11 cellular contexts compared by ENCODE assay signal in the genomic region with DNA sequence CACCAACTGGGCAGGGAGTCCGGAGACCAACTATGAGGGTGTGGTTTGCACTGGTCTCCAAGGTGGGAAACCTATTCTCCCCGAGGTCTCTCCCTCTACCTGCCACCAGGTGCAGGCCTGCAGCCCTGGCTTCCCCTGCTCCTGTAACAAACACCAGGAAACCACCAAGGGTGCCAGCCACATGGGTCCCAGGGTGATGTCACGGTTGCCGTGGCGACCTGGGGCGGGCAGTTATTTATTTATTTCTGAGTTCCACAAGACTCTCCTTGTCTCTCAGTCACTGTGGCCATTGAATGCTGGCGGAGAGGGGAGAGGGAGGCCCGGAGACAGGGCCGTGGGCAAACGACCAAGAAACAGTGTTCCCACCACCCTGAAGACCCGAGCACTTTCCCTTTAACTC. TPM values are rescaled to one million over a fixed set of nuclear protein-coding genes. Genes with fewer than 3 reads are reported as not detected.
A peak's percentile ranks its signal among the peaks of the same experiment; 100 is the strongest.
DNase-seq lines count a peak whose midpoint lies in the region; ATAC-seq, FAIRE-seq and TF ChIP-seq lines count a peak whose summit lies in the region.
"Had no signal": no experiment of that assay in that cellular context is flagged by ENCODE, and none has a peak within 500 bp of the region (broad histone marks: within the 10 kb centered on the region; RNA-seq: fewer than 3 reads in every experiment).

No MANE protein-coding gene starts in this region.

- H4K5ac ChIP-seq in H9 (ENCODE audit: insufficient read length, low read depth, low read length): no peak overlapping the region

- FAIRE-seq in RCC 7860 (lab: Jason Lieb, UNC): no peak

- H3K9ac ChIP-seq in H9 (ENCODE audit: extremely low read depth, insufficient read length, low read length): no peak overlapping the region

- no peak overlapping the region for H3K23ac ChIP-seq in H9 (ENCODE audit: insufficient read length, low read depth, low read length)

- no peak overlapping the region for H2BK15ac ChIP-seq in H9 (ENCODE audit: low read depth, low read length)

- H3K56ac ChIP-seq in H9 (ENCODE audit: insufficient read length, low read depth, low read length): no peak overlapping the region

- no peak overlapping the region for H3K14ac ChIP-seq in H9 (ENCODE audit: insufficient read depth, low read length)

- H2BK12ac ChIP-seq in H9 (ENCODE audit: insufficient read length, low read depth, low read length): no peak overlapping the region

- H3K4me3 Mint-ChIP-seq in H9: no peak overlapping the region
- H3K4me3 Mint-ChIP-seq: activated naive CD4-positive, alpha-beta T cell treated with anti-CD3 and anti-CD28 coated beads for 36 hours; CD8-positive, alpha-beta memory T cell had no signal

- H3K36me3 ChIP-seq in A673 (ENCODE audit: insufficient read depth, low read length, poor library complexity, severe bottlenecking): no peaks in the 10 kb centered on the region
- H3K36me3 ChIP-seq in psoas muscle (ENCODE audit: insufficient read depth in 1 of 2, low read depth in 1 of 2): no peaks in the 10 kb centered on the region

- DNase-seq in A673 (ENCODE audit: low spot score) (peak; percentile 21), H9 (peak; percentile 73), RCC 7860 (ENCODE audit: low spot score) (peak; percentile 25), hypothalamus (lab: John Stamatoyannopoulos, UW) (peak in 50 of 51 donors; percentile 10 to 98 (median 84)), psoas muscle (no peak), NCI-H446 treated with DMSO at 0.1 percent for 48 hours (lab: John Stamatoyannopoulos, UW) (no peak)
- DNase-seq: activated naive CD4-positive, alpha-beta T cell treated with anti-CD3 and anti-CD28 coated beads for 36 hours; CD8-positive, alpha-beta memory T cell had no signal

- H2BK120ac ChIP-seq in H9 (ENCODE audit: low read depth, low read length, poor library complexity, severe bottlenecking): no peak overlapping the region

- H3K4me3 ChIP-seq in A673 (ENCODE audit: low read depth, low read length, poor library complexity, severe bottlenecking): no peak overlapping the region
- H3K4me3 ChIP-seq in psoas muscle: no peak overlapping the region

- H3K79me2 ChIP-seq in H9 (ENCODE audit: insufficient read depth, low read length): no peaks in the 10 kb centered on the region

- H3K27ac ChIP-seq in A673 (ENCODE audit: low read depth, low read length, poor library complexity, severe bottlenecking) (no peak overlapping the region), H9 (ENCODE audit: insufficient read length, low read depth, low read length) (no peak overlapping the region), psoas muscle (no peak overlapping the region)

- POLR2A ChIA-PET in A673 (lab: Charles Lee; ENCODE audit: low non-redundant PET): no interaction called here

- no peak overlapping the region for H4K91ac ChIP-seq in H9 (ENCODE audit: insufficient read length, low read depth, low read length)

- ATAC-seq in psoas muscle: no peak
- no peak for ATAC-seq in HG03565 (IDR thresholded peaks at IDR 0.05; ENCODE audit: unreplicated experiment)
- ATAC-seq in GM19395 (IDR thresholded peaks at IDR 0.05; ENCODE audit: unreplicated experiment): no peak

- no TSS peak for BruUV-seq in A673 (replicated peaks; lab: Mats Ljungman, UMichigan)

- no peaks in the 10 kb centered on the region for H3K23me2 ChIP-seq in H9 (ENCODE audit: insufficient read length, low read depth, low read length, poor library complexity, severe bottlenecking)

- no peak overlapping the region for H2BK5ac ChIP-seq in H9 (ENCODE audit: insufficient read length, low read length)

- H4K8ac ChIP-seq in H9 (replicated peaks; ENCODE audit: insufficient read length, low read depth, low read length): no peak overlapping the region

- no peak overlapping the region for H3T11ph ChIP-seq in H9 (ENCODE audit: low read length)

- no peak overlapping the region for H3K18ac ChIP-seq in H9 (ENCODE audit: insufficient read length, low read depth, low read length)

- no peak overlapping the region; the same call in 1 of the 2 replicates for H3K4ac ChIP-seq in H9 (ENCODE audit: low read depth, low read length)

- H3K9me3 ChIP-seq in A673 (ENCODE audit: low read depth, low read length, poor library complexity, severe bottlenecking): no peaks in the 10 kb centered on the region
- no peaks in the 10 kb centered on the region for H3K9me3 ChIP-seq in H9 (ENCODE audit: control insufficient read depth, low read depth, low read length)
- H3K9me3 ChIP-seq in psoas muscle: no peaks in the 10 kb centered on the region

- H3K4me2 ChIP-seq in H9 (ENCODE audit: insufficient read depth, insufficient read length, low read length): no peak overlapping the region

- no peaks in the 10 kb centered on the region for H3K36me3 Mint-ChIP-seq in H9 (ENCODE audit: insufficient read depth in 1 of 3, low read depth in 3 of 3)
- H3K36me3 Mint-ChIP-seq: CD8-positive, alpha-beta memory T cell had no signal

- no peak overlapping the region for H2AK5ac ChIP-seq in H9 (ENCODE audit: insufficient read length, low read length)

- TF ChIP-seq CTCF in A673 (conservative IDR thresholded peaks at IDR 0.05; ENCODE audit: low read depth, low read length) (no peak), H9 (conservative IDR thresholded peaks at IDR 0.05) (peak; percentile 30; the same call in 1 of the 3 replicates), psoas muscle (IDR thresholded peaks at IDR 0.05) (no peak)

- no peaks in the 10 kb centered on the region; a peak in 1 of 5 replicates for H3K9me3 Mint-ChIP-seq in H9
- H3K9me3 Mint-ChIP-seq: activated naive CD4-positive, alpha-beta T cell treated with anti-CD3 and anti-CD28 coated beads for 36 hours; CD8-positive, alpha-beta memory T cell had no signal

- no peaks in the 10 kb centered on the region for H3K79me1 ChIP-seq in H9 (ENCODE audit: insufficient read depth, low read depth, low read length, poor library complexity, severe bottlenecking)

- no peaks in the 10 kb centered on the region for H3K4me1 ChIP-seq in A673 (ENCODE audit: insufficient read depth, low read length, poor library complexity, severe bottlenecking)
- H3K4me1 ChIP-seq in H9 (ENCODE audit: insufficient read depth, low read length): no peaks in the 10 kb centered on the region
- H3K4me1 ChIP-seq in psoas muscle: no peaks in the 10 kb centered on the region

- intact Hi-C loops in A673 (cut with micrococcal nuclease; ENCODE audit: unreplicated experiment): no loop called here
- intact Hi-C loops in psoas muscle (cut with DNase I): no loop called here

- peak overlapping the region in 1 of 3 experiments; percentile 81; a peak in 2 of 7 replicates for H3K27ac Mint-ChIP-seq in H9
- H3K27ac Mint-ChIP-seq: activated naive CD4-positive, alpha-beta T cell treated with anti-CD3 and anti-CD28 coated beads for 36 hours; CD8-positive, alpha-beta memory T cell had no signal

- WGBS in H9 (ENCODE audit: extremely low coverage, insufficient read length, low lambda C conversion rate): no CpG with 5 or more reads among the region's 11 CpGs
- WGBS in psoas muscle, 3 donors: 36 to 41% (median 40%) methylated on average over 11 of the region's 11 CpGs

- H3K4me1 Mint-ChIP-seq in H9: no peaks in the 10 kb centered on the region
- H3K4me1 Mint-ChIP-seq: CD8-positive, alpha-beta memory T cell had no signal

- CTCF ChIA-PET in A673 (lab: Charles Lee): no interaction called here

- no peaks in the 10 kb centered on the region; the same call in none of the 2 replicates for H3K27me3 Mint-ChIP-seq in H9 (ENCODE audit: low read depth)

- H2BK20ac ChIP-seq in H9 (ENCODE audit: low read depth, low read length, poor library complexity, severe bottlenecking): no peak overlapping the region

- no peaks in the 10 kb centered on the region for H3K27me3 ChIP-seq in A673 (replicated peaks; ENCODE audit: insufficient read depth, low read depth, low read length, poor library complexity)
- no peaks in the 10 kb centered on the region for H3K27me3 ChIP-seq in H9 (ENCODE audit: insufficient read depth, low read length)
- H3K27me3 ChIP-seq in psoas muscle (ENCODE audit: insufficient read depth in 3 of 3, low read length in 2 of 3): peaks cover 2 to 6% (median 3%) of the 10 kb centered on the region in 3 donors

- H4K20me1 ChIP-seq in H9 (ENCODE audit: control insufficient read depth, insufficient read depth, insufficient read length): no peaks in the 10 kb centered on the region

- no peak overlapping the region for H2AFZ ChIP-seq in H9 (ENCODE audit: low read length)

RNA-seq across cellular contexts. Expression of a gene that starts 27.1 kb away (rescaled TPM):
- total RNA-seq in A673 (2021) (not detected in 2 replicates), H9 (2021) (0.11 and 0.20 TPM in 2 replicates), psoas muscle (not detected)
- polyA plus RNA-seq in psoas muscle: under 1 TPM in 1 of 3 donors, not detected in 2; 0.01 TPM
- total RNA-seq: activated naive CD4-positive, alpha-beta T cell treated with anti-CD3 and anti-CD28 coated beads for 36 hours; CD8-positive, alpha-beta memory T cell; fibroblast of lung had no signal
- polyA plus RNA-seq: CD8-positive, alpha-beta memory T cell; fibroblast of lung had no signal

RNA-seq across cellular contexts. Expression of a gene that starts 48.4 kb away (rescaled TPM):
- 5.0 and 7.6 TPM in 2 replicates for total RNA-seq in A673 (2021)
- total RNA-seq in H9 (2021): 3.5 and 4.7 TPM in 2 replicates
- 1 to 10 TPM; 2.3 to 3.7 (median 2.8) TPM for total RNA-seq in psoas muscle
- 1 to 10 TPM in 2 of 3 donors, under 1 TPM in 1; 0.65 to 3.8 (median 1.1) TPM for polyA plus RNA-seq in psoas muscle
- polyA plus RNA-seq: CD8-positive, alpha-beta memory T cell had no signal

Comparison
In these comparisons a context has a peak if more than half of its experiments do, and no peak if none do; other contexts are left out.
1. DNase-seq: peak in A673 (single experiment), H9 (single experiment), RCC 7860 (single experiment) and hypothalamus (50 of 51); none in psoas muscle (0 of 2) and NCI-H446 treated with DMSO at 0.1 percent for 48 hours (single experiment).